ENCODE assay signal across 8 cellular contexts in the genomic region with DNA sequence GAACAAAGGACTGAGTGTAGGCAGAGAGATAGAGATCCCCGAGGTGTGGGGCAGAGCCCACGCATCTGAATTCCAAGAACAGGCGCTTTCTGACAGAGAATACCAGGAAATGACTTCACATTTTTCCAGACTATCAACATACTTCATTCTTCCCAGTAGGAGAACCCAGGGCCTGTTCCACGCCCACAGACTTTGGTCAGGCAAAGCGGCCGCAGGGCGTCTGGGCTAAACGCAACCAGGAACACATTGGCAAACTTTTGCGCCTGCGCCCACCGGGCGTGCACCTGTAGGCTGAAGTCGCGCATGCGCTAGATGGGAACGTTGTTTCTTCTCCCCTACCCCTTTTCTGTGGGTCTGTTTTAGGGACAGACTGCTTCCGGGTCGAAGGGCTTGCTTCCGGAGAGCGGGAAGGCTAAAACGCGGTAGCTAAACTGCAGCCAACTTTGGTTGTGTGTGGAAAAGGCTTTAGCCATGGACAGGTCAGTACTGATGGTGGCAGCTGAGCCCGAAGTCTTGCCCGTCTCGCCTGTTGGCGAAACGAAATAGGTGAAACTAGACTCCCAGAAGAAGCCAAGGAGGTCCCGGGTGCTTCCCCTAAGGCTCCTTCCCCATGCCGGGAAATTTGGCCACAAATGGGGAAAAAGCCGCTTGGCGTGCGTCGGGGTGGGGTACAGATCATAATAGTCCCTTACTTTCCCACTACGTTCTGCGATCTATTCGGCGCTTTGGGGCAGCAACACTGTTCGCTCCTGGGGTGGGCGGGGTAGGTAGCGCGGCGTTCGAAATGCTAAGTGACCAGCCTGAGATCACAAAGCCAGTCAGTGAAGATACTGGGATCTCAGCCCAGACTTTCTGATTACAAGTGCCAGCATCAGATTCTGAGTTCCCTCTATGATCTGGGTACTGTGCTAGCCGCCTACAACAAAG. TPM values are rescaled to one million over a fixed set of nuclear protein-coding genes. Genes with fewer than 3 reads are reported as not detected.
DNase-seq lines count a peak whose midpoint lies in the region; ATAC-seq and TF ChIP-seq lines count a peak whose summit lies in the region.

A gene (plus strand): TSS at position 384 of the 927 bp plus-strand sequence. CDS start 88 bp downstream, at position 472.

- H3K9me3 Mint-ChIP-seq in activated naive CD4-positive, alpha-beta T cell treated with anti-CD3 and anti-CD28 coated beads, Interleukin-2, amount 50 U/mL, for 72 hours, result no peaks in the 10 kb centered on the region

- peak within 1 kb of the TSS; percentile 44 for H3K27ac ChIP-seq in temporal lobe (ENCODE audit: low read depth, low read length)

- peaks cover 1% of the 10 kb centered on the region; the same call in 1 of the 2 replicates for H3K36me3 ChIP-seq in GM06990 (ENCODE audit: control insufficient read depth, insufficient read depth, low read length)

- TF ChIP-seq CTCF in GM06990 (IDR thresholded peaks at IDR 0.05; ENCODE audit: insufficient read depth, low read length, poor library complexity, severe bottlenecking), result no peak

- peak within 1 kb of the TSS; percentile 90 to 99 for H3K27ac Mint-ChIP-seq in activated naive CD4-positive, alpha-beta T cell treated with anti-CD3 and anti-CD28 coated beads, Interleukin-2, amount 50 U/mL, for 72 hours

- peak; percentile 93 for ATAC-seq in HG02588 (IDR thresholded peaks at IDR 0.05; ENCODE audit: unreplicated experiment)
- peak; percentile 96 for ATAC-seq in SK-N-SH treated with all-trans-retinoic acid at 6 μM for 48 hours
- peak; percentile 93 to 97 for ATAC-seq in activated naive CD4-positive, alpha-beta T cell treated with anti-CD3 and anti-CD28 coated beads, Interleukin-2, amount 50 U/mL, for 72 hours

- H3K4me3 ChIP-seq in GM06990 (replicated peaks; ENCODE audit: low read depth, low read length), result peak within 1 kb of the TSS; percentile 87

- H3K27me3 ChIP-seq in GM06990 (replicated peaks; ENCODE audit: control insufficient read depth, insufficient read depth, low read length), result no peaks in the 10 kb centered on the region

- peak; percentile 92 for DNase-seq in GM06990 (ENCODE audit: extremely low read depth, insufficient read length)
- DNase-seq in NCI-H1092 (lab: John Stamatoyannopoulos, UW), result peak; percentile 95
- peak; percentile 94 to 97 for DNase-seq in activated naive CD4-positive, alpha-beta T cell treated with anti-CD3 and anti-CD28 coated beads, Interleukin-2, amount 50 U/mL, for 72 hours (ENCODE audit: low spot score in 2 of 2)
- peak; percentile 98 for DNase-seq in glomerular endothelial cell (ENCODE audit: extremely low read depth, low read depth, low spot score)
- DNase-seq in occipital lobe (lab: John Stamatoyannopoulos, UW), result peak; percentile 89

- H3K36me3 Mint-ChIP-seq in activated naive CD4-positive, alpha-beta T cell treated with anti-CD3 and anti-CD28 coated beads, Interleukin-2, amount 50 U/mL, for 72 hours, result peaks cover 9 to 18% of the 10 kb centered on the region in 2 donors

TF ChIP-seq in SK-N-SH treated with all-trans-retinoic acid at 6 μM for 48 hours, 23 proteins besides CTCF, POLR2A, EP300 and RAD21 (continues in another document):
- TF ChIP-seq BACH2 (CRISPR knock-in tag; IDR thresholded peaks at IDR 0.05; ENCODE audit: borderline replicate concordance) (no peak), CSDC2 (CRISPR knock-in tag; IDR thresholded peaks at IDR 0.05) (no peak), TOX (CRISPR knock-in tag; IDR thresholded peaks at IDR 0.05; ENCODE audit: borderline replicate concordance) (no peak), GLIS3 (CRISPR knock-in tag; IDR thresholded peaks at IDR 0.05) (no peak), ZFP3 (CRISPR knock-in tag; IDR thresholded peaks at IDR 0.05) (no peak), ESRRG (CRISPR knock-in tag; IDR thresholded peaks at IDR 0.05) (no peak), ZNF565 (CRISPR knock-in tag; conservative IDR thresholded peaks at IDR 0.05; ENCODE audit: low read depth) (no peak), ZC3H10 (CRISPR knock-in tag; IDR thresholded peaks at IDR 0.05) (no peak), SNAI2 (CRISPR knock-in tag; IDR thresholded peaks at IDR 0.05) (no peak), ZNF8 (CRISPR knock-in tag; IDR thresholded peaks at IDR 0.05) (no peak), ISL1 (CRISPR knock-in tag; IDR thresholded peaks at IDR 0.05) (0 out of 2 replicates have a peak, but pooled peaks have one; percentile 25), PPARA (CRISPR knock-in tag; IDR thresholded peaks at IDR 0.05; ENCODE audit: borderline replicate concordance) (no peak), ZFP30 (CRISPR knock-in tag; IDR thresholded peaks at IDR 0.05) (no peak), ZNF70 (CRISPR knock-in tag; IDR thresholded peaks at IDR 0.05) (no peak), OSR1 (CRISPR knock-in tag; IDR thresholded peaks at IDR 0.05) (no peak), TCF4 (CRISPR knock-in tag; IDR thresholded peaks at IDR 0.05; ENCODE audit: borderline replicate concordance) (peak; percentile 26; the same call in 1 of the 2 replicates), ARNTL (CRISPR knock-in tag; IDR thresholded peaks at IDR 0.05; ENCODE audit: borderline replicate concordance, low read depth) (no peak), RARB (CRISPR knock-in tag; IDR thresholded peaks at IDR 0.05) (no peak)
- TF ChIP-seq, protein P1, sequence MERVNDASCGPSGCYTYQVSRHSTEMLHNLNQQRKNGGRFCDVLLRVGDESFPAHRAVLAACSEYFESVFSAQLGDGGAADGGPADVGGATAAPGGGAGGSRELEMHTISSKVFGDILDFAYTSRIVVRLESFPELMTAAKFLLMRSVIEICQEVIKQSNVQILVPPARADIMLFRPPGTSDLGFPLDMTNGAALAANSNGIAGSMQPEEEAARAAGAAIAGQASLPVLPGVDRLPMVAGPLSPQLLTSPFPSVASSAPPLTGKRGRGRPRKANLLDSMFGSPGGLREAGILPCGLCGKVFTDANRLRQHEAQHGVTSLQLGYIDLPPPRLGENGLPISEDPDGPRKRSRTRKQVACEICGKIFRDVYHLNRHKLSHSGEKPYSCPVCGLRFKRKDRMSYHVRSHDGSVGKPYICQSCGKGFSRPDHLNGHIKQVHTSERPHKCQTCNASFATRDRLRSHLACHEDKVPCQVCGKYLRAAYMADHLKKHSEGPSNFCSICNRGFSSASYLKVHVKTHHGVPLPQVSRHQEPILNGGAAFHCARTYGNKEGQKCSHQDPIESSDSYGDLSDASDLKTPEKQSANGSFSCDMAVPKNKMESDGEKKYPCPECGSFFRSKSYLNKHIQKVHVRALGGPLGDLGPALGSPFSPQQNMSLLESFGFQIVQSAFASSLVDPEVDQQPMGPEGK (CRISPR knock-in tag; IDR thresholded peaks at IDR 0.05; ENCODE audit: borderline replicate concordance), result no peak
- TF ChIP-seq, protein P2, sequence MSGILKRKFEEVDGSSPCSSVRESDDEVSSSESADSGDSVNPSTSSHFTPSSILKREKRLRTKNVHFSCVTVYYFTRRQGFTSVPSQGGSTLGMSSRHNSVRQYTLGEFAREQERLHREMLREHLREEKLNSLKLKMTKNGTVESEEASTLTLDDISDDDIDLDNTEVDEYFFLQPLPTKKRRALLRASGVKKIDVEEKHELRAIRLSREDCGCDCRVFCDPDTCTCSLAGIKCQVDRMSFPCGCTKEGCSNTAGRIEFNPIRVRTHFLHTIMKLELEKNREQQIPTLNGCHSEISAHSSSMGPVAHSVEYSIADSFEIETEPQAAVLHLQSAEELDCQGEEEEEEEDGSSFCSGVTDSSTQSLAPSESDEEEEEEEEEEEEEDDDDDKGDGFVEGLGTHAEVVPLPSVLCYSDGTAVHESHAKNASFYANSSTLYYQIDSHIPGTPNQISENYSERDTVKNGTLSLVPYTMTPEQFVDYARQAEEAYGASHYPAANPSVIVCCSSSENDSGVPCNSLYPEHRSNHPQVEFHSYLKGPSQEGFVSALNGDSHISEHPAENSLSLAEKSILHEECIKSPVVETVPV (CRISPR knock-in tag; IDR thresholded peaks at IDR 0.05), result no peak
- TF ChIP-seq, protein P3, sequence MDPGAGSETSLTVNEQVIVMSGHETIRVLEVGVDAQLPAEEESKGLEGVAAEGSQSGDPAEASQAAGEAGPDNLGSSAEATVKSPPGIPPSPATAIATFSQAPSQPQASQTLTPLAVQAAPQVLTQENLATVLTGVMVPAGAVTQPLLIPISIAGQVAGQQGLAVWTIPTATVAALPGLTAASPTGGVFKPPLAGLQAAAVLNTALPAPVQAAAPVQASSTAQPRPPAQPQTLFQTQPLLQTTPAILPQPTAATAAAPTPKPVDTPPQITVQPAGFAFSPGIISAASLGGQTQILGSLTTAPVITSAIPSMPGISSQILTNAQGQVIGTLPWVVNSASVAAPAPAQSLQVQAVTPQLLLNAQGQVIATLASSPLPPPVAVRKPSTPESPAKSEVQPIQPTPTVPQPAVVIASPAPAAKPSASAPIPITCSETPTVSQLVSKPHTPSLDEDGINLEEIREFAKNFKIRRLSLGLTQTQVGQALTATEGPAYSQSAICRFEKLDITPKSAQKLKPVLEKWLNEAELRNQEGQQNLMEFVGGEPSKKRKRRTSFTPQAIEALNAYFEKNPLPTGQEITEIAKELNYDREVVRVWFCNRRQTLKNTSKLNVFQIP (CRISPR knock-in tag; IDR thresholded peaks at IDR 0.05; ENCODE audit: borderline replicate concordance, low read depth), result 0 out of 2 replicates have a peak, but pooled peaks have one; percentile 15

RNA-seq across cellular contexts. Expression of the gene that starts here (rescaled TPM):
- total RNA-seq in activated naive CD4-positive, alpha-beta T cell treated with anti-CD3 and anti-CD28 coated beads, Interleukin-2, amount 50 U/mL, for 72 hours, result 100 to 1,000 TPM; 156 to 159 TPM
- total RNA-seq in glomerular endothelial cell (24.4 and 27.3 TPM in 2 replicates), occipital lobe (72.1 TPM), temporal lobe (49.4 TPM)

Comparison
In these comparisons a context has a peak if more than half of its experiments do, and no peak if none do; other contexts are left out.
1. Peak in every context shown above with its lines: DNase-seq, ATAC-seq, H3K4me3 ChIP-seq and H3K27ac ChIP-seq.